ENCODE assay signal across 8 cellular contexts in genomic region chr1:31645274-31645568, GRCh38. TPM values are rescaled to one million over a fixed set of nuclear protein-coding genes. Genes with fewer than 3 reads are reported as not detected.
A peak's percentile ranks its signal among the peaks of the same experiment; 100 is the strongest.
DNase-seq lines count a peak whose midpoint lies in the region; ATAC-seq, FAIRE-seq and TF ChIP-seq lines count a peak whose summit lies in the region.

No MANE protein-coding gene starts in this region.

- 0 to 1% methylated on average over 11 of the region's 11 CpGs for WGBS in heart right ventricle, 2 donors

- no peaks in the 10 kb centered on the region for H3K27me3 Mint-ChIP-seq in activated CD8-positive, alpha-beta T cell treated with anti-CD3 and anti-CD28 coated beads for 36 hours

- no peak for ATAC-seq in activated CD8-positive, alpha-beta T cell treated with anti-CD3 and anti-CD28 coated beads for 36 hours
- no peak for ATAC-seq in heart right ventricle
- ATAC-seq in HG03045 (IDR thresholded peaks at IDR 0.05; ENCODE audit: unreplicated experiment): no peak

- H3K36me3 Mint-ChIP-seq in activated CD8-positive, alpha-beta T cell treated with anti-CD3 and anti-CD28 coated beads for 36 hours (ENCODE audit: low read depth): no peaks in the 10 kb centered on the region

- H3K9me3 Mint-ChIP-seq in activated CD8-positive, alpha-beta T cell treated with anti-CD3 and anti-CD28 coated beads for 36 hours: no peaks in the 10 kb centered on the region

- CTCF ChIA-PET in activated CD8-positive, alpha-beta T cell treated with anti-CD3 and anti-CD28 coated beads for 36 hours (lab: Charles Lee): interaction anchor here (0.8 to 3.2 kb wide), 7 partner anchors 12 to 146 kb away, joined by 3 to 20 read pairs (median 4); no protein-coding TSS in a partner anchor

- H3K4me1 ChIP-seq in heart right ventricle: peaks cover 22 to 87% (median 68%) of the 10 kb centered on the region in 9 donors

- peak overlapping the region; percentile 100 for H3K27ac Mint-ChIP-seq in activated CD8-positive, alpha-beta T cell treated with anti-CD3 and anti-CD28 coated beads for 36 hours

- peak; percentile 20; the same call in 1 of the 2 replicates for TF ChIP-seq POLR2A in H54 (IDR thresholded peaks at IDR 0.05; ENCODE audit: low read depth, low read length)

- POLR2A ChIA-PET in activated CD8-positive, alpha-beta T cell treated with anti-CD3 and anti-CD28 coated beads for 36 hours (lab: Charles Lee): interaction anchor here (0.6 to 2.5 kb wide), 7 partner anchors 9 to 1370 kb away, joined by 3 to 11 read pairs (median 3); no protein-coding TSS in a partner anchor

- H3K27me3 ChIP-seq in heart right ventricle: no peaks in the 10 kb centered on the region

- peaks cover 0 to 4% (median 0%) of the 10 kb centered on the region in 9 donors for H3K36me3 ChIP-seq in heart right ventricle

- no peak for DNase-seq in H54 (ENCODE audit: insufficient read length, low spot score)
- no peak for DNase-seq in activated CD8-positive, alpha-beta T cell treated with anti-CD3 and anti-CD28 coated beads for 36 hours
- peak in 1 of 2 donors; percentile 79 for DNase-seq in heart right ventricle
- DNase-seq in skeletal muscle cell (ENCODE audit: low read depth): no peak
- no peak for DNase-seq in NCI-H187 treated with DMSO at 0.1 percent for 48 hours (lab: John Stamatoyannopoulos, UW)
- DNase-seq in NCI-H2196 treated with DMSO at 0.1 percent for 48 hours (lab: John Stamatoyannopoulos, UW; ENCODE audit: unreplicated experiment): no peak
- no peak for DNase-seq in NCI-H1930 (lab: John Stamatoyannopoulos, UW)

- no peaks in the 10 kb centered on the region for H3K9me3 ChIP-seq in heart right ventricle

- H3K4me1 Mint-ChIP-seq in activated CD8-positive, alpha-beta T cell treated with anti-CD3 and anti-CD28 coated beads for 36 hours (ENCODE audit: low read depth): peaks cover 16% of the 10 kb centered on the region

- peak overlapping the region; percentile 64 to 100 (median 87) for H3K4me3 ChIP-seq in heart right ventricle
- peak overlapping the region; percentile 93 for H3K4me3 ChIP-seq in skeletal muscle cell (ENCODE audit: low read depth, low read length)

- peak overlapping the region; percentile 92 to 100 (median 98) for H3K27ac ChIP-seq in heart right ventricle

- no peak for FAIRE-seq in H54 (lab: Jason Lieb, UNC)

- H3K4me3 Mint-ChIP-seq in activated CD8-positive, alpha-beta T cell treated with anti-CD3 and anti-CD28 coated beads for 36 hours: peak overlapping the region; percentile 99

- no peak for TF ChIP-seq CTCF in activated CD8-positive, alpha-beta T cell treated with anti-CD3 and anti-CD28 coated beads for 36 hours (IDR thresholded peaks at IDR 0.05)
- no peak for TF ChIP-seq CTCF in heart right ventricle (IDR thresholded peaks at IDR 0.05)

- intact Hi-C loops in activated CD8-positive, alpha-beta T cell treated with anti-CD3 and anti-CD28 coated beads for 36 hours (cut with micrococcal nuclease): no loop called here
- intact Hi-C loops in heart right ventricle (cut with DNase I): loop anchor here in 1 of 10 donors (5.0 kb wide), 1 partner anchor 73 kb away; no protein-coding TSS in a partner anchor

RNA-seq across cellular contexts. Expression of gene PEF1, which starts 0.5 kb away (rescaled TPM):
- 10 to 100 TPM; 58.1 to 61.9 TPM for total RNA-seq in activated CD8-positive, alpha-beta T cell treated with anti-CD3 and anti-CD28 coated beads for 36 hours
- total RNA-seq in heart right ventricle: 10 to 100 TPM; 35.0 to 47.9 (median 40.0) TPM
- 10 to 100 TPM; 35.4 to 94.3 TPM for polyA plus RNA-seq in heart right ventricle

RNA-seq across cellular contexts. Expression of gene HCRTR1, which starts 27.7 kb away (rescaled TPM):
- total RNA-seq in activated CD8-positive, alpha-beta T cell treated with anti-CD3 and anti-CD28 coated beads for 36 hours: not detected
- under 1 TPM in 6 of 10 donors, not detected in 4; 0.17 to 0.92 (median 0.37) TPM for total RNA-seq in heart right ventricle
- polyA plus RNA-seq in heart right ventricle: 1 to 10 TPM in 1 of 2 donors, under 1 TPM in 1; 0.20 to 1.5 TPM

RNA-seq across cellular contexts. Expression of gene COL16A1, which starts 58.6 kb away (rescaled TPM):
- under 1 TPM in 1 of 2 experiments, not detected in 1; 0.34 TPM for total RNA-seq in activated CD8-positive, alpha-beta T cell treated with anti-CD3 and anti-CD28 coated beads for 36 hours
- total RNA-seq in heart right ventricle: 10 to 100 TPM in 9 of 10 donors, 1 to 10 TPM in 1; 7.4 to 35.3 (median 16.6) TPM
- polyA plus RNA-seq in heart right ventricle: 10 to 100 TPM in 1 of 2 donors, 1 to 10 TPM in 1; 8.3 to 33.1 TPM

Comparison
In these comparisons a context has a peak if more than half of its experiments do, and no peak if none do; other contexts are left out.
1. RNA of gene COL16A1, which starts 58.6 kb away (total RNA-seq): 7.4 to 35.3 TPM in heart right ventricle; 0.34 TPM in activated CD8-positive, alpha-beta T cell treated with anti-CD3 and anti-CD28 coated beads for 36 hours; every median in the first group is over 4 times any median in the second.